ENCODE assay signal across 9 cellular contexts in the genomic region with DNA sequence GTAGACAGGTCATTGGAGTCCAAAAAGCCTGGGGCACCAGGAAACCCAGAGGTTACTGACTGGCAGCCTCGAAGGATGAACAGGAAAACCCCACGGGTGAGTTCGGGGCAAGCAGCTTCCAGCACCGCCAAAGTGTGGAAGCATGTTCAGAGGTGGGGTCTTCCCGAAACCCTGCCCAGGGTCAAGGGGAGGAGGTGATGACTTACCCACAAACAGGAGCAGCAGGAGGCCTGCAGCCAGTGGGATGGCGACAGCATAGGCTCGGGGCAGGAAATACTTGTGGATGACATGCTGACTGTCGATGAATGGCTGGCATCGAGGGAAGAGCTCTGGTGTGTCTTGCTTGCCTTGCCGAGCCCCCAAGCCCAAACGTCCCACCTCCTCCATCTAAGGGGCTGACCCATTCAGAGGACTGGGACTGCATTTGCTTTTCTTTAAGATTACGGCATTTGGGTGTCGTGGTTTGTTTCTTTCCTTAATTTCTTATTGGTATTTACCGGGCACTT. TPM values are rescaled to one million over a fixed set of nuclear protein-coding genes. Genes with fewer than 3 reads are reported as not detected.
DNase-seq lines count a peak whose midpoint lies in the region; ATAC-seq and TF ChIP-seq lines count a peak whose summit lies in the region.
"Had no signal": no experiment of that assay in that cellular context is flagged by ENCODE, and none has a peak within 500 bp of the region (broad histone marks: within the 10 kb centered on the region; RNA-seq: fewer than 3 reads in every experiment).

No MANE protein-coding gene starts in this region.

- POLR2A ChIA-PET in activated CD4-positive, alpha-beta memory T cell treated with anti-CD3 and anti-CD28 coated beads for 36 hours (lab: Charles Lee): no interaction called here

- H3K27ac Mint-ChIP-seq in activated T-cell treated with anti-CD3 and anti-CD28 coated beads, Interleukin-2, amount 50 U/mL, for 72 hours: peak overlapping the region; percentile 3
- H3K27ac Mint-ChIP-seq in activated CD4-positive, alpha-beta memory T cell treated with anti-CD3 and anti-CD28 coated beads for 36 hours: peak overlapping the region; percentile 74

- no peaks in the 10 kb centered on the region for H3K27me3 ChIP-seq in hepatocyte
- H3K27me3 ChIP-seq in suprapubic skin: no peaks in the 10 kb centered on the region

- peak overlapping the region; percentile 97 for H3K4me2 ChIP-seq in hepatocyte

- no peaks in the 10 kb centered on the region for H3K27me3 Mint-ChIP-seq in activated T-cell treated with anti-CD3 and anti-CD28 coated beads, Interleukin-2, amount 50 U/mL, for 72 hours (ENCODE audit: low read depth)
- H3K27me3 Mint-ChIP-seq in activated CD4-positive, alpha-beta memory T cell treated with anti-CD3 and anti-CD28 coated beads for 36 hours: no peaks in the 10 kb centered on the region

- peaks cover 21% of the 10 kb centered on the region for H3K79me2 ChIP-seq in hepatocyte

- H3K9me3 Mint-ChIP-seq in activated T-cell treated with anti-CD3 and anti-CD28 coated beads, Interleukin-2, amount 50 U/mL, for 72 hours: no peaks in the 10 kb centered on the region
- no peaks in the 10 kb centered on the region for H3K9me3 Mint-ChIP-seq in activated CD4-positive, alpha-beta memory T cell treated with anti-CD3 and anti-CD28 coated beads for 36 hours

- H3K4me3 Mint-ChIP-seq in activated T-cell treated with anti-CD3 and anti-CD28 coated beads, Interleukin-2, amount 50 U/mL, for 72 hours: peak overlapping the region; percentile 90 to 97
- H3K4me3 Mint-ChIP-seq in activated CD4-positive, alpha-beta memory T cell treated with anti-CD3 and anti-CD28 coated beads for 36 hours: peak overlapping the region; percentile 90

- H3K4me1 Mint-ChIP-seq in activated T-cell treated with anti-CD3 and anti-CD28 coated beads, Interleukin-2, amount 50 U/mL, for 72 hours (ENCODE audit: low read depth): peaks cover 55% of the 10 kb centered on the region
- peaks cover 46% of the 10 kb centered on the region for H3K4me1 Mint-ChIP-seq in activated CD4-positive, alpha-beta memory T cell treated with anti-CD3 and anti-CD28 coated beads for 36 hours (ENCODE audit: low read depth)

- TF ChIP-seq CTCF in hepatocyte (IDR thresholded peaks at IDR 0.05; ENCODE audit: poor library complexity) (no peak), suprapubic skin (IDR thresholded peaks at IDR 0.05) (no peak)

- CTCF ChIA-PET in activated CD4-positive, alpha-beta memory T cell treated with anti-CD3 and anti-CD28 coated beads for 36 hours (lab: Charles Lee): interaction anchor here (1.1 to 15.3 kb wide), 5 partner anchors 14 to 100 kb away, joined by 3 to 347 read pairs (median 3); a partner anchor contains a TSS

- H3K4me1 ChIP-seq in hepatocyte (ENCODE audit: insufficient read depth) (peaks cover 22% of the 10 kb centered on the region), suprapubic skin (peaks cover 38% of the 10 kb centered on the region)

- no peak for TF ChIP-seq EP300 in suprapubic skin (IDR thresholded peaks at IDR 0.05)

- 85% methylated on average over 14 of the region's 14 CpGs for WGBS in hepatocyte (ENCODE audit: low lambda C conversion rate, missing lambda C conversion rate)
- WGBS in suprapubic skin: 70% methylated on average over 14 of the region's 14 CpGs

- intact Hi-C loops in activated CD4-positive, alpha-beta memory T cell treated with anti-CD3 and anti-CD28 coated beads for 36 hours (cut with micrococcal nuclease): loop anchor here (2.0 to 5.0 kb wide), 2 partner anchors 34 to 181 kb away; no protein-coding TSS in a partner anchor

- H3K9me3 ChIP-seq in hepatocyte (ENCODE audit: low read depth): no peaks in the 10 kb centered on the region
- no peaks in the 10 kb centered on the region for H3K9me3 ChIP-seq in suprapubic skin

- ATAC-seq in activated T-cell treated with anti-CD3 and anti-CD28 coated beads, Interleukin-2, amount 50 U/mL, for 72 hours (replicated peaks in 1 of 2): no peak

- no peak overlapping the region for H2AFZ ChIP-seq in hepatocyte

- H3K36me3 Mint-ChIP-seq in activated T-cell treated with anti-CD3 and anti-CD28 coated beads, Interleukin-2, amount 50 U/mL, for 72 hours (ENCODE audit: insufficient read depth in 2 of 2): peaks cover 4 to 14% of the 10 kb centered on the region in 2 donors
- H3K36me3 Mint-ChIP-seq in activated CD4-positive, alpha-beta memory T cell treated with anti-CD3 and anti-CD28 coated beads for 36 hours: peaks cover 29% of the 10 kb centered on the region

- H4K20me1 ChIP-seq in hepatocyte (ENCODE audit: insufficient read depth, poor library complexity, severe bottlenecking): no peaks in the 10 kb centered on the region

- H3K36me3 ChIP-seq in hepatocyte (replicated peaks; ENCODE audit: insufficient read depth, low read depth) (no peaks in the 10 kb centered on the region), suprapubic skin (peaks cover 10% of the 10 kb centered on the region)

- no peak overlapping the region for H3K4me3 ChIP-seq in hepatocyte
- peak overlapping the region; percentile 81 for H3K4me3 ChIP-seq in suprapubic skin

- H3K9me2 ChIP-seq in hepatocyte (replicated peaks; ENCODE audit: insufficient read depth): no peaks in the 10 kb centered on the region

- no peak overlapping the region for H3K27ac ChIP-seq in hepatocyte
- H3K27ac ChIP-seq in suprapubic skin: no peak overlapping the region

- no peak for DNase-seq in activated T-cell treated with anti-CD3 and anti-CD28 coated beads, Interleukin-2, amount 50 U/mL, for 72 hours
- DNase-seq in activated T-cell treated with anti-CD3 and anti-CD28 coated beads for 4 hours (no peak), hepatocyte (ENCODE audit: low spot score) (no peak), suprapubic skin (ENCODE audit: low spot score in 2 of 2) (no peak), NCI-H748 (lab: John Stamatoyannopoulos, UW; ENCODE audit: unreplicated experiment) (no peak), kidney glomerular epithelial cell (lab: John Stamatoyannopoulos, UW) (no peak)
- DNase-seq in activated CD4-positive, alpha-beta memory T cell treated with anti-CD3 and anti-CD28 coated beads for 36 hours: no peak
- DNase-seq in stimulated activated naive CD4-positive, alpha-beta T cell (lab: John Stamatoyannopoulos, UW): no peak
- DNase-seq: KG1 had no signal

- no peak for TF ChIP-seq POLR2A in suprapubic skin (IDR thresholded peaks at IDR 0.05)

RNA-seq across cellular contexts. Expression of a gene that starts 1.3 kb away (rescaled TPM):
- 10 to 100 TPM; 44.2 to 51.1 TPM for total RNA-seq in activated T-cell treated with anti-CD3 and anti-CD28 coated beads, Interleukin-2, amount 50 U/mL, for 72 hours
- total RNA-seq in activated CD4-positive, alpha-beta memory T cell treated with anti-CD3 and anti-CD28 coated beads for 36 hours: 10 to 100 TPM; 41.5 to 42.0 TPM
- total RNA-seq in hepatocyte (19.2 and 22.4 TPM in 2 replicates), suprapubic skin (10 to 100 TPM; 19.4 to 39.7 (median 30.6) TPM)
- polyA plus RNA-seq in hepatocyte: 57.1 and 61.9 TPM in 2 replicates

RNA-seq across cellular contexts. Expression of a gene that starts 5.8 kb away (rescaled TPM):
- 1 to 10 TPM; 4.4 to 6.4 TPM for total RNA-seq in activated T-cell treated with anti-CD3 and anti-CD28 coated beads, Interleukin-2, amount 50 U/mL, for 72 hours
- total RNA-seq in activated CD4-positive, alpha-beta memory T cell treated with anti-CD3 and anti-CD28 coated beads for 36 hours: 1 to 10 TPM in 1 of 2 experiments, under 1 TPM in 1; 0.94 to 2.9 TPM
- 1.6 and 3.7 TPM in 2 replicates for total RNA-seq in hepatocyte
- 1.4 and 2.5 TPM in 2 replicates for polyA plus RNA-seq in hepatocyte
- total RNA-seq in suprapubic skin: 10 to 100 TPM in 1 of 4 donors, 1 to 10 TPM in 3; 5.8 to 14.7 (median 9.2) TPM

RNA-seq across cellular contexts. Expression of a gene that starts 19.6 kb away (rescaled TPM):
- 10 to 100 TPM; 28.1 to 30.5 TPM for total RNA-seq in activated T-cell treated with anti-CD3 and anti-CD28 coated beads, Interleukin-2, amount 50 U/mL, for 72 hours
- 10 to 100 TPM; 21.2 to 23.5 TPM for total RNA-seq in activated CD4-positive, alpha-beta memory T cell treated with anti-CD3 and anti-CD28 coated beads for 36 hours
- 13.2 and 14.6 TPM in 2 replicates for total RNA-seq in hepatocyte
- polyA plus RNA-seq in hepatocyte: 14.3 and 15.2 TPM in 2 replicates
- total RNA-seq in suprapubic skin: 10 to 100 TPM; 14.6 to 25.2 (median 20.2) TPM

RNA-seq across cellular contexts. Expression of a gene that starts 37.0 kb away (rescaled TPM):
- total RNA-seq in activated T-cell treated with anti-CD3 and anti-CD28 coated beads, Interleukin-2, amount 50 U/mL, for 72 hours: 10 to 100 TPM; 74.4 to 75.6 TPM
- 10 to 100 TPM; 50.1 to 53.8 TPM for total RNA-seq in activated CD4-positive, alpha-beta memory T cell treated with anti-CD3 and anti-CD28 coated beads for 36 hours
- total RNA-seq in hepatocyte (31.8 and 37.3 TPM in 2 replicates), suprapubic skin (10 to 100 TPM; 41.6 to 50.5 (median 47.0) TPM)
- 47.7 and 61.2 TPM in 2 replicates for polyA plus RNA-seq in hepatocyte

RNA-seq across cellular contexts. Expression of a gene that starts 44.4 kb away (rescaled TPM):
- 10 to 100 TPM; 59.2 to 75.1 TPM for total RNA-seq in activated T-cell treated with anti-CD3 and anti-CD28 coated beads, Interleukin-2, amount 50 U/mL, for 72 hours
- 10 to 100 TPM; 50.7 to 58.0 TPM for total RNA-seq in activated CD4-positive, alpha-beta memory T cell treated with anti-CD3 and anti-CD28 coated beads for 36 hours
- total RNA-seq in hepatocyte: 38.1 and 47.9 TPM in 2 replicates
- 43.6 and 44.1 TPM in 2 replicates for polyA plus RNA-seq in hepatocyte
- 10 to 100 TPM; 43.1 to 85.8 (median 59.5) TPM for total RNA-seq in suprapubic skin
